ENCODE assay signal across 8 cellular contexts in genomic region chr7:151519765-151520418, GRCh38. TPM values are rescaled to one million over a fixed set of nuclear protein-coding genes. Genes with fewer than 3 reads are reported as not detected.
A peak's percentile ranks its signal among the peaks of the same experiment; 100 is the strongest.
DNase-seq lines count a peak whose midpoint lies in the region; ATAC-seq and TF ChIP-seq lines count a peak whose summit lies in the region.

Gene RHEB (minus strand): TSS chr7:151519895. CDS start chr7:151519511, 384 bp downstream.

- no peaks in the 10 kb centered on the region for H3K27me3 Mint-ChIP-seq in IgD-negative memory B cell

- peak; percentile 74 for ATAC-seq in GM21529 (IDR thresholded peaks at IDR 0.05; ENCODE audit: unreplicated experiment)

- peaks cover 25 to 34% (median 29%) of the 10 kb centered on the region in 3 donors for H3K4me1 Mint-ChIP-seq in IgD-negative memory B cell

- H3K9me3 Mint-ChIP-seq in IgD-negative memory B cell = no peaks in the 10 kb centered on the region

- H3K36me3 Mint-ChIP-seq in IgD-negative memory B cell = no peaks in the 10 kb centered on the region

- no peak for TF ChIP-seq CTCF in epithelial cell of proximal tubule (conservative IDR thresholded peaks at IDR 0.05; ENCODE audit: low read depth, low read length)

- peak within 1 kb of the TSS; percentile 90 to 96 (median 95) for H3K4me3 Mint-ChIP-seq in IgD-negative memory B cell

- H3K27ac Mint-ChIP-seq in IgD-negative memory B cell = peak within 1 kb of the TSS; percentile 94 to 100 (median 98)

- DNase-seq in DMS 273 (lab: John Stamatoyannopoulos, UW; ENCODE audit: unreplicated experiment) (peak; percentile 100), OCI-M2 (lab: John Stamatoyannopoulos, UW; ENCODE audit: unreplicated experiment) (peak; percentile 97), activated T-cell treated with anti-CD3 and anti-CD28 coated beads for 48 hours (ENCODE audit: low read depth) (peak; percentile 98), epithelial cell of proximal tubule (ENCODE audit: low read depth) (peak; percentile 92), mucosa of gallbladder (ENCODE audit: low spot score) (peak; percentile 99)
- peak; percentile 98 for DNase-seq in stimulated activated CD8-positive, alpha-beta memory T cell treated with anti-CD3 and anti-CD28 coated beads, Interleukin-4, amount 100 ng/mL, for 4 hours (ENCODE audit: low read depth in 2 of 2, low spot score in 1 of 2)

- peak within 1 kb of the TSS; percentile 92 for H3K4me3 ChIP-seq in epithelial cell of proximal tubule (ENCODE audit: low read depth, low read length)

RNA-seq across cellular contexts. Expression of gene RHEB, which starts in this region (rescaled TPM):
- 34.3 TPM for polyA plus RNA-seq in IgD-negative memory B cell
- total RNA-seq in epithelial cell of proximal tubule (130 and 157 TPM in 2 replicates), mucosa of gallbladder (75.2 TPM)

Comparison
In these comparisons a context has a peak if more than half of its experiments do, and no peak if none do; other contexts are left out.
1. Peak in every context shown above with its lines: DNase-seq, ATAC-seq and H3K4me3 ChIP-seq.